ENCODE assay signal across 31 cellular contexts in the genomic region with DNA sequence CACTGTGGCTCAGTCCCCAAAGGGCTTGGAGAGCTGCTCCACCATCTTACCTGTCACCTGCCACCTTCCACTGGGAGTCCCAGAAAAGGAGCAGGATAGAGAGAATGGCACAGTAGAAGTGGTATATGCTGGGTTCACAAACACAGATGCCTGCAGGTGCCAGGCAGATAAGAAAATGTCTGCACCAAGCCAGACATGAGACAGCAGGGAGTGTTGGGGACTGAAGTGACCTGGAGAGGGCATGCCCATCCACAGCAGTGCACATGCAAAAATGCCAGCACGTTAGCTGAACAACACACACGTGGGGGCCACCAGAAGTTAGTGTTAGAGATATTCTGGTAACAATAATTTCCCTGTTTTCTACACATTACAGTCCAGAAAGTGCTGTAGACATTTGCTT. TPM values are rescaled to one million over a fixed set of nuclear protein-coding genes. Genes with fewer than 3 reads are reported as not detected.
"Had no signal": no experiment of that assay in that cellular context is flagged by ENCODE, and none has a peak within 500 bp of the region (broad histone marks: within the 10 kb centered on the region; RNA-seq: fewer than 3 reads in every experiment).

No MANE protein-coding gene starts in this region.

- H3K9me3 ChIP-seq: Peyer's patch had no signal

- H3K27ac Mint-ChIP-seq: activated CD4-positive, alpha-beta T cell treated with anti-CD3 and anti-CD28 coated beads, Interleukin-2, amount 10 ng/mL, durations not matched to agents 24 days and 14 days; activated CD8-positive, alpha-beta T cell treated with anti-CD3 and anti-CD28 coated beads for 36 hours; activated naive CD4-positive, alpha-beta T cell treated with anti-CD3 and anti-CD28 coated beads for 36 hours; activated naive CD8-positive, alpha-beta T cell; activated T-helper 1 cell treated with anti-CD3 and anti-CD28 coated beads, Interleukin-12 subunit alpha, Interleukin-12 subunit beta, Interleukin-2, Interleukin-4 antibody, amounts not matched to agents 30 ng/mL and 10 ng/mL and 1 ng/mL, durations not matched to agents 14 hours and 24 hours and 36 hours had no signal

- H3K27me3 Mint-ChIP-seq: activated CD4-positive, alpha-beta T cell treated with anti-CD3 and anti-CD28 coated beads, Interleukin-2, amount 10 ng/mL, durations not matched to agents 24 days and 14 days; activated CD8-positive, alpha-beta T cell treated with anti-CD3 and anti-CD28 coated beads for 36 hours; activated naive CD8-positive, alpha-beta T cell had no signal

- ATAC-seq: activated CD8-positive, alpha-beta T cell treated with anti-CD3 and anti-CD28 coated beads for 36 hours; activated T-cell treated with anti-CD3 and anti-CD28 coated beads, Interleukin-2, amount 50 U/mL, for 4 hours; K562; PC-3 had no signal

- H3K4me1 ChIP-seq: Peyer's patch had no signal

- H3K4me3 ChIP-seq: K562, Peyer's patch had no signal

- DNase-seq: activated CD4-positive, alpha-beta T cell treated with anti-CD3 and anti-CD28 coated beads, Interleukin-2, amount 10 ng/mL, durations not matched to agents 24 days and 14 days; activated CD4-positive, alpha-beta T cell treated with anti-CD3 and anti-CD28 coated beads, Interleukin-2, amount 50 U/mL, for 4 hours; activated CD8-positive, alpha-beta T cell treated with anti-CD3 and anti-CD28 coated beads for 36 hours; activated gamma-delta T cell treated with Interleukin-2 at 50 U/mL for 16 hours; activated naive CD4-positive, alpha-beta T cell treated with anti-CD3 and anti-CD28 coated beads for 36 hours; activated T-cell treated with anti-CD3 and anti-CD28 coated beads for 4 hours; activated T-cell treated with anti-CD3 and anti-CD28 coated beads, Interleukin-2, amount 50 U/mL, for 4 hours; amniotic stem cell; aorta; brain microvascular endothelial cell; NCI-H1092 treated with DMSO at 0.1 percent for 48 hours; NCI-H1417; NCI-H146; NCI-H187; NCI-H2029 treated with DMSO at 0.1 percent for 48 hours; NCI-H2107; NCI-H2171; NCI-H510A; NCI-H526; NCI-H748 treated with DMSO at 0.1 percent for 48 hours; NK-92 treated with Interleukin-12 subunit alpha and Interleukin-12 subunit beta, amount 100 ng/mL, for 24 hours; PC-3; Peyer's patch; RPMI8226; SW 1271; T-helper 1 cell; T-helper 2 cell; T1000 had no signal

- H3K36me3 ChIP-seq: brain microvascular endothelial cell, Peyer's patch had no signal

- H3K27me3 ChIP-seq: brain microvascular endothelial cell, Peyer's patch had no signal

- H3K9me3 Mint-ChIP-seq: activated CD4-positive, alpha-beta T cell treated with anti-CD3 and anti-CD28 coated beads, Interleukin-2, amount 10 ng/mL, durations not matched to agents 24 days and 14 days; activated CD8-positive, alpha-beta T cell treated with anti-CD3 and anti-CD28 coated beads for 36 hours; activated naive CD4-positive, alpha-beta T cell treated with anti-CD3 and anti-CD28 coated beads for 36 hours; activated T-cell treated with anti-CD3 and anti-CD28 coated beads, Interleukin-2, amount 50 U/mL, for 4 hours; activated T-helper 1 cell treated with anti-CD3 and anti-CD28 coated beads, Interleukin-12 subunit alpha, Interleukin-12 subunit beta, Interleukin-2, Interleukin-4 antibody, amounts not matched to agents 30 ng/mL and 10 ng/mL and 1 ng/mL, durations not matched to agents 14 hours and 24 hours and 36 hours had no signal

- H3K4me3 Mint-ChIP-seq: activated CD4-positive, alpha-beta T cell treated with anti-CD3 and anti-CD28 coated beads, Interleukin-2, amount 10 ng/mL, durations not matched to agents 24 days and 14 days; activated CD8-positive, alpha-beta T cell treated with anti-CD3 and anti-CD28 coated beads for 36 hours; activated naive CD4-positive, alpha-beta T cell treated with anti-CD3 and anti-CD28 coated beads for 36 hours; activated naive CD8-positive, alpha-beta T cell; activated T-cell treated with anti-CD3 and anti-CD28 coated beads, Interleukin-2, amount 50 U/mL, for 4 hours; activated T-helper 1 cell treated with anti-CD3 and anti-CD28 coated beads, Interleukin-12 subunit alpha, Interleukin-12 subunit beta, Interleukin-2, Interleukin-4 antibody, amounts not matched to agents 30 ng/mL and 10 ng/mL and 1 ng/mL, durations not matched to agents 14 hours and 24 hours and 36 hours had no signal

- H3K27ac ChIP-seq: brain microvascular endothelial cell, Peyer's patch had no signal

- H3K4me1 Mint-ChIP-seq: activated CD4-positive, alpha-beta T cell treated with anti-CD3 and anti-CD28 coated beads, Interleukin-2, amount 10 ng/mL, durations not matched to agents 24 days and 14 days had no signal

RNA-seq across cellular contexts. Expression of gene THBS4, which starts 42.2 kb away (rescaled TPM):
- total RNA-seq: K562 had no signal
